In genomic region chr7:38796636-38797501, GRCh38 we compare ENCODE assay signal across 8 cellular contexts.
DNase-seq lines count a peak whose midpoint lies in the region; ATAC-seq, FAIRE-seq and TF ChIP-seq lines count a peak whose summit lies in the region.

No MANE protein-coding gene starts in this region.

- ATAC-seq in naive B cell (ENCODE audit: low read depth in 2 of 2) (no peak), thoracic aorta (ENCODE audit: insufficient number of reproducible peaks, low FRiP score, low read depth) (no peak), GM21367 (IDR thresholded peaks at IDR 0.05; ENCODE audit: unreplicated experiment) (no peak)

- no peaks in the 10 kb centered on the region for H3K79me2 ChIP-seq in H1 (ENCODE audit: control insufficient read depth in 1 of 2, insufficient read depth in 2 of 2, low read length in 2 of 2)

- no peak overlapping the region for H3K23ac ChIP-seq in H1 (ENCODE audit: insufficient read length)

- no peak overlapping the region for H3K56ac ChIP-seq in H1 (replicated peaks; ENCODE audit: insufficient read length, low read depth, low read length)

- WGBS in H1 (ENCODE audit: extremely low coverage in 1 of 2, insufficient coverage in 1 of 2, insufficient read length in 1 of 2, insufficient replicate concordance in 2 of 2, low coverage in 1 of 2, low lambda C conversion rate in 2 of 2, missing lambda C conversion rate in 1 of 2), 2 experiments, result 41% methylated on average over 8 of the region's 8 CpGs; no CpG with 5 or more reads in 1 of the 2 experiments

- CTCF ChIA-PET in H1 (lab: Charles Lee; ENCODE audit: partially characterized antibody), result interaction anchor here (0.6 to 2.9 kb wide), 16 partner anchors 9 to 1471 kb away, joined by 3 to 8 read pairs (median 4); no protein-coding TSS in a partner anchor

- TF ChIP-seq CTCF in AG09309 (IDR thresholded peaks at IDR 0.05; ENCODE audit: control insufficient read depth, insufficient read depth, low read depth, low read length, missing control alignments) (peak; percentile 59), H1 (IDR thresholded peaks at IDR 0.05; ENCODE audit: control extremely low read depth in 1 of 3, insufficient read depth in 1 of 3, low read depth in 1 of 3, low read length in 3 of 3) (peak in 2 of 3 experiments; percentile 58 to 64; a peak in 3 of 4 replicates), thoracic aorta (IDR thresholded peaks at IDR 0.05) (peak; percentile 74)

- H3K23me2 ChIP-seq in H1 (ENCODE audit: low read depth, low read length), result no peaks in the 10 kb centered on the region

- H3K36me3 Mint-ChIP-seq in naive B cell, result peaks cover 11 to 29% of the 10 kb centered on the region in 2 donors

- TF ChIP-seq RAD21 in H1 (IDR thresholded peaks at IDR 0.05 in 1 of 2, conservative IDR thresholded peaks at IDR 0.05 in 1 of 2; ENCODE audit: low read depth in 2 of 2, low read length in 2 of 2), result peak; percentile 88 to 90

- H3K79me1 ChIP-seq in H1 (ENCODE audit: low read depth, low read length), result no peaks in the 10 kb centered on the region

- H3K4ac ChIP-seq in H1 (replicated peaks; ENCODE audit: insufficient read length, low read depth, low read length), result no peak overlapping the region

- no peak overlapping the region for H2BK20ac ChIP-seq in H1 (ENCODE audit: low read length)

- H3K4me3 Mint-ChIP-seq in naive B cell, result no peak overlapping the region

- H3K9me3 ChIP-seq in H1 (ENCODE audit: insufficient read depth in 2 of 2, low read depth in 1 of 2, low read length in 1 of 2) (no peaks in the 10 kb centered on the region), thoracic aorta (no peaks in the 10 kb centered on the region)

- POLR2A ChIA-PET in H1 (lab: Charles Lee; ENCODE audit: partially characterized antibody), result no interaction called here

- peaks cover 0 to 2% (median 0%) of the 10 kb centered on the region in 4 experiments; a peak in 1 of 8 replicates for H3K36me3 ChIP-seq in H1 (ENCODE audit: control insufficient read depth in 2 of 4, insufficient read depth in 4 of 4, low read length in 3 of 4)
- no peaks in the 10 kb centered on the region for H3K36me3 ChIP-seq in thoracic aorta

- no peak overlapping the region for H4K8ac ChIP-seq in H1 (ENCODE audit: extremely low read depth, insufficient read depth, low read length)

- no peaks in the 10 kb centered on the region for H3K9me3 Mint-ChIP-seq in naive B cell

- no peak overlapping the region for H2BK12ac ChIP-seq in H1 (ENCODE audit: low read depth, low read length)

- no peak overlapping the region for H4K5ac ChIP-seq in H1 (ENCODE audit: insufficient read length, low read depth, low read length)

- no peak overlapping the region for H2BK120ac ChIP-seq in H1 (replicated peaks; ENCODE audit: low read depth, low read length)

- no peak overlapping the region for H3K4me3 ChIP-seq in AG09309 (ENCODE audit: control insufficient read depth, low read depth, low read length)
- H3K4me3 ChIP-seq in H1 (ENCODE audit: extremely low read depth in 1 of 4, insufficient read depth in 2 of 4, low read depth in 3 of 4, low read length in 4 of 4), result no peak overlapping the region
- no peak overlapping the region for H3K4me3 ChIP-seq in thoracic aorta

- no peak for TF ChIP-seq EP300 in H1 (IDR thresholded peaks at IDR 0.05; ENCODE audit: borderline replicate concordance in 1 of 2, low read depth in 2 of 2, low read length in 2 of 2)

- peak overlapping the region in 1 of 6 donors; percentile 25 for H3K27ac Mint-ChIP-seq in naive B cell

- FAIRE-seq in GM12892 (lab: Jason Lieb, UNC), result peak; percentile 78
- FAIRE-seq in H1 (lab: Jason Lieb, UNC), result peak; percentile 96

- no peak for TF ChIP-seq POLR2A in GM12892 (IDR thresholded peaks at IDR 0.05; ENCODE audit: low read depth, low read length)
- TF ChIP-seq POLR2A in H1 (IDR thresholded peaks at IDR 0.05; ENCODE audit: control extremely low read depth in 1 of 2, low read depth in 2 of 2, low read length in 2 of 2), result no peak

- H3K27me3 Mint-ChIP-seq in naive B cell, result no peaks in the 10 kb centered on the region

- no peak overlapping the region for H2AK5ac ChIP-seq in H1 (ENCODE audit: low read depth, low read length)

- peaks cover 0 to 8% (median 2%) of the 10 kb centered on the region in 3 donors for H3K4me1 Mint-ChIP-seq in naive B cell

- peaks cover 0 to under 1% of the 10 kb centered on the region in 2 experiments for H4K20me1 ChIP-seq in H1 (replicated peaks in 1 of 2; ENCODE audit: control insufficient read depth in 1 of 2, insufficient read depth in 2 of 2, low read length in 2 of 2)

- H3K27ac ChIP-seq in H1 (ENCODE audit: low read depth, low read length) (no peak overlapping the region), thoracic aorta (no peak overlapping the region)

- H3K4me1 ChIP-seq in H1 (replicated peaks in 1 of 4; ENCODE audit: control insufficient read depth in 3 of 4, insufficient read depth in 4 of 4, low read length in 3 of 4), result peaks cover 0 to 6% (median 3%) of the 10 kb centered on the region in 4 experiments; a peak in 6 of 7 replicates
- H3K4me1 ChIP-seq in thoracic aorta (ENCODE audit: control insufficient read depth in 1 of 2, low read depth in 2 of 2), result peaks cover 0 to 2% of the 10 kb centered on the region in 2 donors

- H3K27me3 ChIP-seq in H1 (replicated peaks in 1 of 4; ENCODE audit: control insufficient read depth in 3 of 4, extremely low read depth in 1 of 4, insufficient read depth in 3 of 4, low read length in 3 of 4) (no peaks in the 10 kb centered on the region), thoracic aorta (replicated peaks; ENCODE audit: insufficient read depth) (no peaks in the 10 kb centered on the region)

- no peak overlapping the region for H2BK15ac ChIP-seq in H1 (ENCODE audit: low read length)

- no peak overlapping the region for H3K4me2 ChIP-seq in H1 (ENCODE audit: insufficient read depth in 1 of 2, low read depth in 2 of 2, low read length in 2 of 2)

- no peak overlapping the region for H3K18ac ChIP-seq in H1 (ENCODE audit: extremely low read depth, low read length)

- DNase-seq in AG09309 (ENCODE audit: low read depth) (peak; percentile 16), GM12892 (ENCODE audit: insufficient read length) (no peak), NCI-H2171 (lab: John Stamatoyannopoulos, UW) (peak; percentile 65), H1 (ENCODE audit: low read depth in 1 of 2, low spot score in 2 of 2) (peak in 1 of 2 experiments; percentile 58), naive B cell (peak; percentile 39), thoracic aorta (ENCODE audit: low spot score) (no peak)
- peak; percentile 12 to 50 for DNase-seq in activated CD4-positive, alpha-beta T cell treated with anti-CD3 and anti-CD28 coated beads for 4 hours

- no peak overlapping the region for H4K91ac ChIP-seq in H1 (replicated peaks; ENCODE audit: insufficient read length, low read length)

- no peak overlapping the region for H2AFZ ChIP-seq in H1 (ENCODE audit: low read length)

- no peak overlapping the region for H3K9ac ChIP-seq in H1 (replicated peaks in 1 of 4; ENCODE audit: extremely low read depth in 1 of 4, low read depth in 3 of 4, low read length in 3 of 4)

- H3K14ac ChIP-seq in H1 (ENCODE audit: insufficient read length), result no peak overlapping the region

- H2BK5ac ChIP-seq in H1 (ENCODE audit: low read depth, low read length), result no peak overlapping the region

TF ChIP-seq in H1, 55 proteins besides CTCF, POLR2A, EP300 and RAD21:
- TF ChIP-seq KDM1A (IDR thresholded peaks at IDR 0.05; ENCODE audit: borderline replicate concordance, low read length) (no peak), CREB1 (IDR thresholded peaks at IDR 0.05) (0 out of 2 replicates have a peak, but pooled peaks have one; percentile 16), SIRT6 (IDR thresholded peaks at IDR 0.05; ENCODE audit: low read length) (no peak), SP1 (IDR thresholded peaks at IDR 0.05; ENCODE audit: low read depth, low read length) (no peak)

Comparison
In these comparisons a context has a peak if more than half of its experiments do, and no peak if none do; other contexts are left out.
1. DNase-seq: peak in AG09309 (single experiment), NCI-H2171 (single experiment), activated CD4-positive, alpha-beta T cell treated with anti-CD3 and anti-CD28 coated beads for 4 hours (2 of 2) and naive B cell (single experiment); none in GM12892 (single experiment) and thoracic aorta (single experiment).
2. Peak in every context shown above with its lines, with median percentiles within 50 percentile points of each other: CTCF ChIP-seq.